ENCODE assay signal across 16 cellular contexts in the genomic region with DNA sequence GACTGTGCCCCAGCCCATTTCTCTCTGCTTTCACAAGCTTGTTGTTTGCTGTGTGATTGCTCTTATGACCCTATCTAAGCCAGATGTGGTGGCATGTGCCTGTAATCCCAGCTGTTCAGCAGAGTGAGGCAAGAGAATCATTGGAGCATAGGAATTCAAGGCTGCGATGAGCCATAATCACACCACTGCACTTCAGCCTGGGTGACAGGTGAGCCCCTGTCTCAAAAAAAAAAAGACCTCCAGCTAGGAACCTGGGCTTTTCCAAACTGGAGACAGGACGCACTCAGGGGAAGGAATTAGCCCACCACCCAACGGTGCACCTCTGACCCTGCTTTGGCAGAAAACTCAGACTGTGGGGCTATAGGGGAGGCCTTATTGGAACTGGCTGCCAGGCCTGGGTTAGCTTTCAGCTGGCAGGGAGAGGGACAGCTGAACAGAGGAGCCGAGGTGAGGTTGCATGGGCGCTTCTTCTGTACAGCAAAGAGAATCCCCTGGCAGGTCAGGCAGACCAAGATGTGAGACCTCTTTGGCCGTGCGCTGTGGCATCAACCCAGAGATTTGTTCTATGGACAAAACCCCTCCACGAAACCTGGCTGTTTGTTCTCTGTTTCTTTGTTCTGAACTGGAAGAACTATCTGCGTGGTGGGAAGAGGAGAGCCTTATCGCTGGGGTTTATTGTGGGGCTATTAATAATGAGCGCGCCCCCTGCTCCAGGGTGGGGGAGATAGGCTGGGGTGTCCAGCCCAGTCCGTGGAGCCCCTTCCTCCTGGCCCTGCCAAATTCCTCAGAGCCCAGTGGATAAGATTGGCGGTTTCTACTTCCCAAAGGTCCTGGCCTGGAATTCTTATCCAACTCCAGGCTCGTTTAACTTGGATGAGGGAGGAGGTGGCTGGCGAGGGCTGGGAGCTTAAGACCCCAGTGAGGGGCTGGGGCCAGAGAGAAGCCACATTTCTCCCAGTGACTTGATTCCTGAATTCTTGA. TPM values are rescaled to one million over a fixed set of nuclear protein-coding genes. Genes with fewer than 3 reads are reported as not detected.
DNase-seq lines count a peak whose midpoint lies in the region; ATAC-seq, FAIRE-seq and TF ChIP-seq lines count a peak whose summit lies in the region.
"Had no signal": no experiment of that assay in that cellular context is flagged by ENCODE, and none has a peak within 500 bp of the region (broad histone marks: within the 10 kb centered on the region; RNA-seq: fewer than 3 reads in every experiment).

No MANE protein-coding gene starts in this region.

- CTCF ChIA-PET in HepG2 (lab: Yijun Ruan, JAX; ENCODE audit: low intra/inter-chr PET ratio, low total read pairs) = no interaction called here

- H3K79me2 ChIP-seq in HepG2 (ENCODE audit: insufficient read depth, low read length) (no peaks in the 10 kb centered on the region), osteoblast (ENCODE audit: insufficient read depth, low read length) (no peaks in the 10 kb centered on the region)

- in situ Hi-C loops in HepG2 (cut with HindIII; ENCODE audit: extremely low pct_ligation_motif_present, low pct_unique_long_range_greater_than_20kb) = no loop called here

- ATAC-seq in HepG2 (peak; percentile 8), right lobe of liver (no peak), GM21717 (IDR thresholded peaks at IDR 0.05; ENCODE audit: unreplicated experiment) (no peak), HG02763 (IDR thresholded peaks at IDR 0.05; ENCODE audit: unreplicated experiment) (no peak), GM21576 (IDR thresholded peaks at IDR 0.05; ENCODE audit: unreplicated experiment) (no peak)

- H2AFZ ChIP-seq in HepG2 (ENCODE audit: low read length) = no peak overlapping the region
- H2AFZ ChIP-seq in osteoblast (ENCODE audit: low read length) = peak overlapping the region; percentile 77

- TF ChIP-seq POLR2A in HepG2 (IDR thresholded peaks at IDR 0.05; ENCODE audit: insufficient read depth in 1 of 2, low read depth in 2 of 2, low read length in 2 of 2) = no peak
- TF ChIP-seq POLR2A in right lobe of liver (IDR thresholded peaks at IDR 0.05) = no peak

- no peak for TF ChIP-seq RAD21 in HepG2 (CRISPR knock-in tag; IDR thresholded peaks at IDR 0.05)

- H3K4me3 ChIP-seq in HepG2 (replicated peaks in 1 of 3; ENCODE audit: insufficient read depth in 1 of 3, low read depth in 2 of 3, low read length in 3 of 3) (no peak overlapping the region), right lobe of liver (no peak overlapping the region), fibroblast of the aortic adventitia (ENCODE audit: low read depth, low read length) (no peak overlapping the region), osteoblast (ENCODE audit: insufficient read depth, low read length) (no peak overlapping the region)
- H3K4me3 ChIP-seq: dorsolateral prefrontal cortex, mucosa of descending colon, ovary had no signal

- intact Hi-C loops in HepG2 (cut with micrococcal nuclease; ENCODE audit: unreplicated experiment) = no loop called here
- intact Hi-C loops in right lobe of liver (cut with DNase I) = loop anchor here in 1 of 2 donors (10.0 kb wide), 1 partner anchor 115 kb away; no protein-coding TSS in a partner anchor

- BruUV-seq in HepG2 (replicated peaks; lab: Mats Ljungman, UMichigan) = no TSS peak

- H3K27me3 ChIP-seq in HepG2 (ENCODE audit: control insufficient read depth in 1 of 2, insufficient read depth in 2 of 2, low read length in 2 of 2) = peaks cover 1 to 18% of the 10 kb centered on the region in 2 experiments; a peak in 3 of 5 replicates
- H3K27me3 ChIP-seq in right lobe of liver = no peaks in the 10 kb centered on the region
- no peaks in the 10 kb centered on the region for H3K27me3 ChIP-seq in osteoblast (ENCODE audit: insufficient read depth, low read length)
- H3K27me3 ChIP-seq: dorsolateral prefrontal cortex, ovary had no signal

- TF ChIP-seq EP300 in HepG2 (IDR thresholded peaks at IDR 0.05; ENCODE audit: low read depth in 2 of 2, low read length in 2 of 2) (no peak), HepG2 (CRISPR knock-in tag; IDR thresholded peaks at IDR 0.05; ENCODE audit: borderline replicate concordance) (no peak)

- no peak for FAIRE-seq in HepG2 (lab: Jason Lieb, UNC)
- FAIRE-seq: islet of Langerhans had no signal

- POLR2A ChIA-PET in HepG2 (lab: Yijun Ruan, JAX) = interaction anchor here (1.1 to 2.1 kb wide), 5 partner anchors 8 to 45 kb away, joined by 3 to 11 read pairs (median 4); no protein-coding TSS in a partner anchor

- H3K4me1 ChIP-seq in HepG2 (ENCODE audit: insufficient read depth, low read length) (peaks cover 78% of the 10 kb centered on the region), right lobe of liver (no peaks in the 10 kb centered on the region), osteoblast (ENCODE audit: insufficient read depth, low read length) (peaks cover 32% of the 10 kb centered on the region)

- H3K4me2 ChIP-seq in HepG2 (ENCODE audit: low read depth, low read length) (peak overlapping the region; percentile 78), osteoblast (ENCODE audit: insufficient read depth, low read length) (peak overlapping the region; percentile 7)

- WGBS in HepG2 (ENCODE audit: low lambda C conversion rate) = 62% methylated on average over 10 of the region's 16 CpGs
- 67% methylated on average over 1 of the region's 16 CpGs for WGBS in right lobe of liver (ENCODE audit: insufficient coverage, low coverage, low lambda C conversion rate, missing lambda C conversion rate)

- no peaks in the 10 kb centered on the region for H4K20me1 ChIP-seq in HepG2 (ENCODE audit: insufficient read depth, low read length)
- no peaks in the 10 kb centered on the region for H4K20me1 ChIP-seq in osteoblast (ENCODE audit: insufficient read depth, low read length)

- DNase-seq in HepG2 (ENCODE audit: low spot score) (peak; percentile 68), right lobe of liver (no peak), fibroblast of the aortic adventitia (ENCODE audit: low read depth) (peak; percentile 40), osteoblast (ENCODE audit: insufficient read length, low spot score, missing footprints) (peak; percentile 18), retina (no peak)
- DNase-seq: activated CD4-positive, alpha-beta T cell treated with anti-CD3 and anti-CD28 coated beads, Interleukin-2, amount 50 U/mL, for 48 hours; activated T-cell treated with anti-CD3 and anti-CD28 coated beads, Interleukin-2, amount 50 U/mL, for 1 hour; dorsolateral prefrontal cortex; mucosa of descending colon; NCI-H1417 treated with DMSO at 0.1 percent for 48 hours; NCI-H774 had no signal

- no peaks in the 10 kb centered on the region for H3K36me3 ChIP-seq in HepG2 (replicated peaks in 1 of 2; ENCODE audit: control insufficient read depth in 1 of 2, insufficient read depth in 2 of 2, low read length in 2 of 2)
- no peaks in the 10 kb centered on the region for H3K36me3 ChIP-seq in right lobe of liver
- H3K36me3 ChIP-seq in osteoblast (ENCODE audit: insufficient read depth, low read length) = no peaks in the 10 kb centered on the region
- H3K36me3 ChIP-seq: ovary had no signal

- H3K9me3 ChIP-seq in HepG2 (ENCODE audit: low read length) (no peaks in the 10 kb centered on the region), right lobe of liver (no peaks in the 10 kb centered on the region), osteoblast (ENCODE audit: low read depth, low read length) (no peaks in the 10 kb centered on the region)
- H3K9me3 ChIP-seq: mucosa of descending colon, ovary had no signal

- H3K27ac ChIP-seq in HepG2 (ENCODE audit: extremely low read length, insufficient read depth, low read length) = no peak overlapping the region
- H3K27ac ChIP-seq in right lobe of liver = no peak overlapping the region
- H3K27ac ChIP-seq in osteoblast (ENCODE audit: low read depth, low read length) = peak overlapping the region; percentile 82
- H3K27ac ChIP-seq: ovary had no signal

- H3K9ac ChIP-seq in HepG2 (ENCODE audit: insufficient read depth, low read depth, low read length) = no peak overlapping the region

- TF ChIP-seq CTCF in HepG2 (CRISPR knock-in tag; IDR thresholded peaks at IDR 0.05) (no peak), right lobe of liver (IDR thresholded peaks at IDR 0.05) (no peak), fibroblast of the aortic adventitia (IDR thresholded peaks at IDR 0.05; ENCODE audit: insufficient read depth, low read length) (no peak), osteoblast (IDR thresholded peaks at IDR 0.05; ENCODE audit: extremely low read depth, low read depth, low read length) (no peak)

RNA-seq across cellular contexts. Expression of a gene that starts 38.8 kb away (rescaled TPM):
- total RNA-seq in HepG2 (2016; rRNA removed; fragmentation: Illumina TruSeq; extraction: Trizol) (18.7 and 24.7 TPM in 2 replicates), right lobe of liver (10 to 100 TPM in 4 of 6 experiments, 1 to 10 TPM in 2; 8.2 to 13.5 (median 11.0) TPM), fibroblast of the aortic adventitia (ENCODE audit: low replicate concordance) (10.5 and 27.2 TPM in 2 replicates), osteoblast (76.0 and 81.6 TPM in 2 replicates)
- total RNA-seq in HepG2 (2016; cell fraction: cytosol; rRNA removed; fragmentation: Illumina TruSeq; extraction: Trizol; ENCODE audit: low read depth) = 3.3 TPM in 2 replicates
- total RNA-seq in HepG2 (2016; cell fraction: insoluble cytoplasmic fraction; rRNA removed; fragmentation: Illumina TruSeq; extraction: Trizol) = 17.7 and 26.0 TPM in 2 replicates
- 12.5 and 14.2 TPM in 2 replicates for total RNA-seq in HepG2 (2016; cell fraction: membrane; rRNA removed; fragmentation: Illumina TruSeq; extraction: Trizol)
- total RNA-seq in HepG2 (2016; cell fraction: nucleus; rRNA removed; fragmentation: Illumina TruSeq; extraction: Trizol) = 22.7 and 23.8 TPM in 2 replicates
- 15.8 and 17.4 TPM in 2 replicates for polyA plus RNA-seq in HepG2 (2011; rRNA removed)
- 15.1 and 16.9 TPM in 2 replicates for polyA plus RNA-seq in HepG2 (2011; cell fraction: cytosol; rRNA removed)
- polyA plus RNA-seq in HepG2 (2011; cell fraction: nucleus; rRNA removed) = 16.5 and 25.6 TPM in 2 replicates
- 5.6 and 8.5 TPM in 2 replicates for polyA plus RNA-seq in HepG2 (2012)
- polyA plus RNA-seq in HepG2 (2016; cell fraction: cytosol; fragmentation: Illumina TruSeq; extraction: Trizol; ENCODE audit: low read depth) = 1.4 and 2.1 TPM in 2 replicates
- 15.7 and 17.1 TPM in 2 replicates for polyA plus RNA-seq in HepG2 (2016; cell fraction: insoluble cytoplasmic fraction; fragmentation: Illumina TruSeq; extraction: Trizol; ENCODE audit: low read depth)
- 4.9 TPM in 2 replicates for polyA plus RNA-seq in HepG2 (2016; cell fraction: membrane; fragmentation: Illumina TruSeq; extraction: Trizol; ENCODE audit: low read depth)
- 40.0 and 43.9 TPM in 2 replicates for polyA plus RNA-seq in HepG2 (2016; cell fraction: nucleus; fragmentation: Illumina TruSeq; extraction: Trizol; ENCODE audit: insufficient read depth, low read depth)
- 38.7 and 47.8 TPM in 2 replicates for polyA minus RNA-seq in HepG2 (2011; rRNA and poly(A)+ RNA removed; ENCODE audit: low replicate concordance)
- 11.5 and 17.8 TPM in 2 replicates for polyA minus RNA-seq in HepG2 (2011; cell fraction: cytosol; rRNA and poly(A)+ RNA removed)
- polyA minus RNA-seq in HepG2 (2011; cell fraction: nucleus; rRNA and poly(A)+ RNA removed) = 14.8 and 26.3 TPM in 2 replicates

Comparison
In these comparisons a context has a peak if more than half of its experiments do, and no peak if none do; other contexts are left out.
1. DNase-seq: peak in HepG2 (single experiment), fibroblast of the aortic adventitia (single experiment) and osteoblast (single experiment); none in right lobe of liver (0 of 3) and retina (single experiment).